In genomic region chr22:37545703-37546435, GRCh38 we compare ENCODE assay signal across 9 cellular contexts. TPM values are rescaled to one million over a fixed set of nuclear protein-coding genes. Genes with fewer than 3 reads are reported as not detected.
A peak's percentile ranks its signal among the peaks of the same experiment; 100 is the strongest.
DNase-seq lines count a peak whose midpoint lies in the region; TF ChIP-seq lines count a peak whose summit lies in the region.
"Had no signal": no experiment of that assay in that cellular context is flagged by ENCODE, and none has a peak within 500 bp of the region (broad histone marks: within the 10 kb centered on the region; RNA-seq: fewer than 3 reads in every experiment).

No MANE protein-coding gene starts in this region.

- no peaks in the 10 kb centered on the region for H3K27me3 ChIP-seq in GM23248 (replicated peaks; ENCODE audit: insufficient read depth)

- in situ Hi-C loops in GM23248 (cut with MboI): no loop called here
- in situ Hi-C loops in astrocyte of the spinal cord (cut with HindIII; ENCODE audit: low sequenced_read_pairs): no loop called here

- H3K4me3 ChIP-seq in GM23248: peak overlapping the region; percentile 63
- H3K4me3 ChIP-seq in astrocyte of the spinal cord (ENCODE audit: low read depth, low read length): peak overlapping the region; percentile 10
- H3K4me3 ChIP-seq in skeletal muscle cell (ENCODE audit: low read depth, low read length): peak overlapping the region; percentile 10

- TF ChIP-seq CTCF in astrocyte of the spinal cord (IDR thresholded peaks at IDR 0.05; ENCODE audit: low read depth, low read length) (no peak), GM20000 (IDR thresholded peaks at IDR 0.05; ENCODE audit: extremely low read depth, missing control alignments) (no peak)

- peaks cover 40% of the 10 kb centered on the region for H3K4me1 ChIP-seq in GM23248 (ENCODE audit: insufficient read depth)

- H3K79me2 ChIP-seq in GM23248 (ENCODE audit: insufficient read depth): no peaks in the 10 kb centered on the region

- peak overlapping the region; percentile 66 for H3K9ac ChIP-seq in GM23248

- H3K27ac ChIP-seq in GM23248: peak overlapping the region; percentile 78

- peak overlapping the region; percentile 76 for H2AFZ ChIP-seq in GM23248

- H3K9me3 ChIP-seq in GM23248 (ENCODE audit: low read depth): no peaks in the 10 kb centered on the region

- no peaks in the 10 kb centered on the region for H4K20me1 ChIP-seq in GM23248 (ENCODE audit: insufficient read depth)

- peak; percentile 97 for DNase-seq in GM23248
- peak; percentile 97 for DNase-seq in astrocyte of the spinal cord (ENCODE audit: low read depth, low spot score)
- peak; percentile 75 for DNase-seq in iPS DF 4.7 (ENCODE audit: extremely low read depth, low spot score)
- peak; percentile 91 for DNase-seq in skeletal muscle cell (ENCODE audit: low read depth)
- no peak for DNase-seq in T-helper 9 cell
- DNase-seq in GM20000 (ENCODE audit: low spot score): no peak
- DNase-seq in activated naive CD4-positive, alpha-beta T cell treated with anti-CD3 and anti-CD28 coated beads, Interleukin-2, amount 50 U/mL, for 16 hours: no peak
- DNase-seq in NCI-H187 (lab: John Stamatoyannopoulos, UW): no peak

- WGBS in GM23248 (ENCODE audit: low coverage in 1 of 2, low lambda C conversion rate in 2 of 2, missing lambda C conversion rate in 2 of 2), 2 experiments: 6 to 17% methylated on average over 16 to 24 of the region's 28 CpGs

- H3F3A ChIP-seq in GM23248 (ENCODE audit: insufficient read depth): peaks cover 12% of the 10 kb centered on the region; the same call in 1 of the 2 replicates

- H3K36me3 ChIP-seq in GM23248 (ENCODE audit: low read depth): no peaks in the 10 kb centered on the region

- H3K9me2 ChIP-seq in GM23248 (ENCODE audit: insufficient read depth): no peaks in the 10 kb centered on the region

- peak overlapping the region; percentile 88 for H3K4me2 ChIP-seq in GM23248 (ENCODE audit: unreplicated experiment)

RNA-seq across cellular contexts. Expression of gene CDC42EP1, which starts 14.4 kb away (rescaled TPM):
- 59.7 and 83.8 TPM in 2 replicates for total RNA-seq in GM23248 (2014; rRNA removed; shearing (Covaris generic))
- polyA plus RNA-seq in GM23248 (2016; fragmentation: Nextera tagmentation; extraction: Ambion mirVana): 122 and 130 TPM in 2 replicates

RNA-seq across cellular contexts. Expression of gene CARD10, which starts 26.7 kb away (rescaled TPM):
- total RNA-seq in GM23248 (2014; rRNA removed; shearing (Covaris generic)): 4.4 and 8.3 TPM in 2 replicates
- 2.7 and 2.8 TPM in 2 replicates for polyA plus RNA-seq in GM23248 (2016; fragmentation: Nextera tagmentation; extraction: Ambion mirVana)

RNA-seq across cellular contexts. Expression of gene LGALS2, which starts 34.0 kb away (rescaled TPM):
- total RNA-seq in GM23248 (2014; rRNA removed; shearing (Covaris generic)): not detected in 2 replicates
- 0.35 and 0.91 TPM in 2 replicates for polyA plus RNA-seq in GM23248 (2016; fragmentation: Nextera tagmentation; extraction: Ambion mirVana)
- polyA plus RNA-seq: neural cell had no signal

RNA-seq across cellular contexts. Expression of gene MFNG, which starts 59.7 kb away (rescaled TPM):
- not detected in 2 replicates for total RNA-seq in GM23248 (2014; rRNA removed; shearing (Covaris generic))
- 0.32 TPM in 1 of 2 replicates, not detected in the other for polyA plus RNA-seq in GM23248 (2016; fragmentation: Nextera tagmentation; extraction: Ambion mirVana)

Comparison
In these comparisons a context has a peak if more than half of its experiments do, and no peak if none do; other contexts are left out.
1. DNase-seq: peak in GM23248 (single experiment), astrocyte of the spinal cord (single experiment), iPS DF 4.7 (single experiment) and skeletal muscle cell (single experiment); none in T-helper 9 cell (single experiment), GM20000 (single experiment), activated naive CD4-positive, alpha-beta T cell treated with anti-CD3 and anti-CD28 coated beads, Interleukin-2, amount 50 U/mL, for 16 hours (single experiment) and NCI-H187 (0 of 2).
2. H3K4me3 ChIP-seq: peak in every context shown above with its lines; median percentile 63 in GM23248; 10 in astrocyte of the spinal cord; 10 in skeletal muscle cell.